16 cellular contexts compared by ENCODE assay signal in genomic region chr13:111282997-111283396, GRCh38. TPM values are rescaled to one million over a fixed set of nuclear protein-coding genes. Genes with fewer than 3 reads are reported as not detected.
DNase-seq lines count a peak whose midpoint lies in the region; ATAC-seq and TF ChIP-seq lines count a peak whose summit lies in the region.
"Had no signal": no experiment of that assay in that cellular context is flagged by ENCODE, and none has a peak within 500 bp of the region (broad histone marks: within the 10 kb centered on the region; RNA-seq: fewer than 3 reads in every experiment).

No MANE protein-coding gene starts in this region.

- no peak for TF ChIP-seq CTCF in omental fat pad (IDR thresholded peaks at IDR 0.05)

- H3K36me3 Mint-ChIP-seq in dendritic cell treated with granulocyte-macrophage colony-stimulating factor and Interleukin-4, amounts not matched to agents 40 ng/mL and 50 ng/mL, for 4 days (ENCODE audit: low read depth) = peaks cover 93% of the 10 kb centered on the region

- H3K4me1 Mint-ChIP-seq in dendritic cell treated with granulocyte-macrophage colony-stimulating factor and Interleukin-4, amounts not matched to agents 40 ng/mL and 50 ng/mL, for 4 days (ENCODE audit: low read depth) = peaks cover 38% of the 10 kb centered on the region
- H3K4me1 Mint-ChIP-seq: WTC11 had no signal

- peak overlapping the region; percentile 62 for H3K27ac ChIP-seq in layer of hippocampus (ENCODE audit: low read depth, low read length)
- peak overlapping the region; percentile 86 for H3K27ac ChIP-seq in stomach smooth muscle (ENCODE audit: low read length)
- H3K27ac ChIP-seq: thyroid gland had no signal

- peaks cover 34 to 50% of the 10 kb centered on the region in 2 donors for H3K36me3 ChIP-seq in stomach smooth muscle (ENCODE audit: control insufficient read depth in 2 of 2, insufficient read depth in 2 of 2, low read length in 2 of 2)

- peaks cover 26% of the 10 kb centered on the region for H3K4me1 ChIP-seq in stomach smooth muscle (ENCODE audit: control insufficient read depth, insufficient read depth, low read length)
- H3K4me1 ChIP-seq: thyroid gland had no signal

- H3K27me3 Mint-ChIP-seq in dendritic cell treated with granulocyte-macrophage colony-stimulating factor and Interleukin-4, amounts not matched to agents 40 ng/mL and 50 ng/mL, for 4 days = no peaks in the 10 kb centered on the region

- intact Hi-C loops in dendritic cell treated with granulocyte-macrophage colony-stimulating factor and Interleukin-4, amounts not matched to agents 40 ng/mL and 50 ng/mL, for 4 days (cut with micrococcal nuclease) = no loop called here

- no peak for ATAC-seq in HG03045 (IDR thresholded peaks at IDR 0.05; ENCODE audit: unreplicated experiment)
- no peak for ATAC-seq in omental fat pad (ENCODE audit: low FRiP score)
- ATAC-seq: Panc1, WTC11 had no signal

- no peaks in the 10 kb centered on the region for H3K27me3 ChIP-seq in layer of hippocampus (ENCODE audit: control insufficient read depth, insufficient read depth, low read length)
- H3K27me3 ChIP-seq in stomach smooth muscle (ENCODE audit: control insufficient read depth in 1 of 2, insufficient read depth in 2 of 2, low read length in 2 of 2) = no peaks in the 10 kb centered on the region
- H3K27me3 ChIP-seq: thyroid gland had no signal

- H3K9me3 ChIP-seq in stomach smooth muscle (ENCODE audit: control insufficient read depth in 2 of 2, low read length in 2 of 2) = no peaks in the 10 kb centered on the region
- H3K9me3 ChIP-seq: thyroid gland had no signal

- DNase-seq in NCI-H2029 treated with DMSO at 0.1 percent for 48 hours (lab: John Stamatoyannopoulos, UW) (peak; percentile 79), NCI-H69 (lab: John Stamatoyannopoulos, UW) (no peak), omental fat pad (ENCODE audit: low spot score) (no peak)
- no peak for DNase-seq in activated effector memory CD4-positive, alpha-beta T cell treated with Interleukin-2 at 50 U/mL for 16 hours
- DNase-seq: activated gamma-delta T cell; COR-L47; effector memory CD4-positive, alpha-beta T cell; NCI-H526 treated with DMSO at 0.1 percent for 48 hours; thyroid gland had no signal

- peak overlapping the region; percentile 43 for H3K27ac Mint-ChIP-seq in dendritic cell treated with granulocyte-macrophage colony-stimulating factor and Interleukin-4, amounts not matched to agents 40 ng/mL and 50 ng/mL, for 4 days
- H3K27ac Mint-ChIP-seq: WTC11 had no signal

- no peaks in the 10 kb centered on the region for H3K9me3 Mint-ChIP-seq in dendritic cell treated with granulocyte-macrophage colony-stimulating factor and Interleukin-4, amounts not matched to agents 40 ng/mL and 50 ng/mL, for 4 days
- H3K9me3 Mint-ChIP-seq: WTC11 had no signal

- H3K4me3 ChIP-seq in stomach smooth muscle (ENCODE audit: low read length in 2 of 2) = no peak overlapping the region
- H3K4me3 ChIP-seq: thyroid gland had no signal

- H3K4me3 Mint-ChIP-seq in dendritic cell treated with granulocyte-macrophage colony-stimulating factor and Interleukin-4, amounts not matched to agents 40 ng/mL and 50 ng/mL, for 4 days = no peak overlapping the region
- H3K4me3 Mint-ChIP-seq: WTC11 had no signal

- H3K9ac ChIP-seq in stomach smooth muscle (ENCODE audit: low read length in 2 of 2) = peak overlapping the region; percentile 1 to 42

RNA-seq across cellular contexts. Expression of gene TEX29, which starts 37.4 kb away (rescaled TPM):
- total RNA-seq in omental fat pad = under 1 TPM in 1 of 4 donors, not detected in 3; 0.94 TPM
- total RNA-seq: frontal cortex, thyroid gland had no signal
